In genomic region chr9:131278421-131279111, GRCh38 we compare ENCODE assay signal across 7 cellular contexts. TPM values are rescaled to one million over a fixed set of nuclear protein-coding genes. Genes with fewer than 3 reads are reported as not detected.
DNase-seq lines count a peak whose midpoint lies in the region; ATAC-seq and TF ChIP-seq lines count a peak whose summit lies in the region.

No MANE protein-coding gene starts in this region.

- no peaks in the 10 kb centered on the region for H3K36me3 ChIP-seq in HUES64 (ENCODE audit: insufficient read depth, low read length)

- H3K9me3 ChIP-seq in HUES64 (ENCODE audit: insufficient read depth, low read depth, low read length) = no peaks in the 10 kb centered on the region

- H3K9ac ChIP-seq in HUES64 (ENCODE audit: low read depth, low read length) = no peak overlapping the region

- peaks cover 13% of the 10 kb centered on the region for H3K4me1 ChIP-seq in HUES64 (ENCODE audit: insufficient read depth, low read length)

- peak in 3 of 5 experiments; percentile 22 to 71 (median 50) for DNase-seq in T-helper 2 cell
- DNase-seq in germinal center (ENCODE audit: low spot score) = peak; percentile 17
- peak; percentile 40 for DNase-seq in stimulated activated CD8-positive, alpha-beta memory T cell treated with anti-CD3 and anti-CD28 coated beads, Interleukin-4, amount 100 ng/mL, for 48 hours
- no peak for DNase-seq in omental fat pad (ENCODE audit: low spot score)
- DNase-seq in sciatic nerve (ENCODE audit: low spot score) = no peak
- no peak for DNase-seq in NCI-H526 (lab: John Stamatoyannopoulos, UW)

- ATAC-seq in omental fat pad (ENCODE audit: low FRiP score) = no peak
- ATAC-seq in sciatic nerve = no peak

- H3K27me3 ChIP-seq in HUES64 (ENCODE audit: insufficient read depth, low read length) = peaks cover 47% of the 10 kb centered on the region

- no peak overlapping the region for H3K27ac ChIP-seq in HUES64 (ENCODE audit: low read depth, low read length)

- TF ChIP-seq CTCF in omental fat pad (IDR thresholded peaks at IDR 0.05) = no peak

- intact Hi-C loops in sciatic nerve (cut with DNase I) = no loop called here

- 78% methylated on average over 18 of the region's 18 CpGs for WGBS in HUES64

- peak overlapping the region; percentile 56; the same call in 1 of the 2 replicates for H3K4me3 ChIP-seq in HUES64 (ENCODE audit: low read length)

RNA-seq across cellular contexts. Expression of gene FAM78A, which starts 2.3 kb away (rescaled TPM):
- 1.8 TPM for polyA plus RNA-seq in HUES64 (2013, experiment 1 of 2)
- polyA plus RNA-seq in HUES64 (2013, experiment 2 of 2) = 2.0 TPM
- total RNA-seq in omental fat pad (1 to 10 TPM; 1.9 to 9.9 (median 5.5) TPM), sciatic nerve (4.2 TPM)

RNA-seq across cellular contexts. Expression of gene PLPP7, which starts 11.0 kb away (rescaled TPM):
- 1.6 TPM for polyA plus RNA-seq in HUES64 (2013, experiment 1 of 2)
- polyA plus RNA-seq in HUES64 (2013, experiment 2 of 2) = 1.8 TPM
- total RNA-seq in omental fat pad = 10 to 100 TPM in 1 of 4 donors, 1 to 10 TPM in 3; 3.8 to 14.0 (median 6.5) TPM
- 8.6 TPM for total RNA-seq in sciatic nerve

Comparison
In these comparisons a context has a peak if more than half of its experiments do, and no peak if none do; other contexts are left out.
1. DNase-seq: peak in T-helper 2 cell (3 of 5), germinal center (single experiment) and stimulated activated CD8-positive, alpha-beta memory T cell treated with anti-CD3 and anti-CD28 coated beads, Interleukin-4, amount 100 ng/mL, for 48 hours (single experiment); none in omental fat pad (single experiment), sciatic nerve (single experiment) and NCI-H526 (0 of 2).